In the genomic region with DNA sequence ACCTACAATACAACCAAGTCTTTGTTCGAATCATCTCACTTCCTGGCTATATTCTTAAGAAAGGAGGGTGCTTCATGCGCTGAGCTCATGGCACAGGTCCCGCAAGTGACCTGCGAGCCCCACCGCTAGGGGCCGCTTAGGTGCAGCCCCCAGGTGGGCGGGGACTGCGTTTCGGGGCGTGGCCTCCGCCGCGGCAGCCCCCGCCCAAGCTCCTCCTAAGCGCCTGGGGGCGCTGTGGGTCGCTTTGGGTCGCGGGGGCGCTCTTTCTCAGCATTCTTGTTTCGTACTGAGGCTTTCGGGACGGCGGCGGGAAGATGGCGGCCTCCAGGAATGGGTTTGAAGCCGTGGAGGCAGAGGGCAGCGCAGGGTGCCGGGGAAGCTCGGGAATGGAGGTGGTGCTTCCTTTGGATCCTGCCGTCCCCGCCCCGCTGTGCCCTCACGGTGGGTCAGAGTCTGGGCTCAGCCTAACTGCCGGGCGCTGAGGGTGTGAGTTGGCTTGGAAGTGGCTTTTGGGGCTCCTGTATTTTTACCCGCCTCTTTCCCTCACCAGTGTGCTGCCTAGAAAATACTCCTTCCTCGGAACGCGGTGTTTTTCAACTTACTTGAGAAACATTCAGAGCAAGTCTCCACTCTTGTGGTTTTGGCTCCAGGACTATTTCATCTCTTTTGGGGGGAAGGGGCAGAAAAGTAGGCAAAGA, we compare ENCODE assay signal across 8 cellular contexts. TPM values are rescaled to one million over a fixed set of nuclear protein-coding genes. Genes with fewer than 3 reads are reported as not detected.
DNase-seq lines count a peak whose midpoint lies in the region; ATAC-seq, FAIRE-seq and TF ChIP-seq lines count a peak whose summit lies in the region.

A gene with protein sequence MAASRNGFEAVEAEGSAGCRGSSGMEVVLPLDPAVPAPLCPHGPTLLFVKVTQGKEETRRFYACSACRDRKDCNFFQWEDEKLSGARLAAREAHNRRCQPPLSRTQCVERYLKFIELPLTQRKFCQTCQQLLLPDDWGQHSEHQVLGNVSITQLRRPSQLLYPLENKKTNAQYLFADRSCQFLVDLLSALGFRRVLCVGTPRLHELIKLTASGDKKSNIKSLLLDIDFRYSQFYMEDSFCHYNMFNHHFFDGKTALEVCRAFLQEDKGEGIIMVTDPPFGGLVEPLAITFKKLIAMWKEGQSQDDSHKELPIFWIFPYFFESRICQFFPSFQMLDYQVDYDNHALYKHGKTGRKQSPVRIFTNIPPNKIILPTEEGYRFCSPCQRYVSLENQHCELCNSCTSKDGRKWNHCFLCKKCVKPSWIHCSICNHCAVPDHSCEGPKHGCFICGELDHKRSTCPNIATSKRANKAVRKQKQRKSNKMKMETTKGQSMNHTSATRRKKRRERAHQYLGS (plus strand): TSS at position 279 of the 698 bp plus-strand sequence. CDS start 36 bp downstream, at position 315.

- H3K9me3 ChIP-seq in endocrine pancreas (ENCODE audit: control insufficient read depth, low read length) = no peaks in the 10 kb centered on the region

- DNase-seq in Calu3 = peak; percentile 83
- peak; percentile 78 for DNase-seq in HTR-8/SVneo (ENCODE audit: insufficient read length, low spot score)
- DNase-seq in NOMO-1 treated with DMSO at 0.1 percent for 48 hours (lab: John Stamatoyannopoulos, UW; ENCODE audit: unreplicated experiment) = peak; percentile 81
- peak; percentile 75 to 79 for DNase-seq in activated CD8-positive, alpha-beta memory T cell treated with anti-CD3 and anti-CD28 coated beads for 4 hours (ENCODE audit: low read depth in 2 of 2)
- peak; percentile 78 to 93 for DNase-seq in mesothelial cell of epicardium (ENCODE audit: low spot score in 2 of 2, unreplicated experiment in 2 of 2)
- peak; percentile 74 to 75 for DNase-seq in stimulated activated CD8-positive, alpha-beta memory T cell treated with anti-CD3 and anti-CD28 coated beads, Interleukin-15, amount 100 ng/mL, for 48 hours (ENCODE audit: low read depth in 2 of 2)

- H3K9ac ChIP-seq in endocrine pancreas (ENCODE audit: control insufficient read depth, insufficient read depth, low read length) = peak within 1 kb of the TSS; percentile 92

- H3K4me1 ChIP-seq in endocrine pancreas (ENCODE audit: control insufficient read depth, insufficient read depth, low read length) = no peaks in the 10 kb centered on the region

- intact Hi-C loops in Calu3 (cut with micrococcal nuclease; ENCODE audit: unreplicated experiment) = loop anchor here (5.0 kb wide), 1 partner anchor 45 kb away; no protein-coding TSS in a partner anchor

- CTCF ChIA-PET in Calu3 (lab: Charles Lee) = interaction anchor here (0.5 to 1.8 kb wide), 14 partner anchors 8 to 586 kb away, joined by 3 to 32 read pairs (median 4); a partner anchor contains a TSS

- peak; percentile 78 for ATAC-seq in GM21367 (IDR thresholded peaks at IDR 0.05; ENCODE audit: unreplicated experiment)

- peak; percentile 82 for TF ChIP-seq CTCF in Calu3 (IDR thresholded peaks at IDR 0.05; ENCODE audit: unreplicated experiment)
- peak; percentile 83 for TF ChIP-seq CTCF in mesothelial cell of epicardium (IDR thresholded peaks at IDR 0.05; ENCODE audit: unreplicated experiment)

- H3K9me3 Mint-ChIP-seq in Calu3 (ENCODE audit: low read depth, unreplicated experiment) = no peaks in the 10 kb centered on the region
- H3K9me3 Mint-ChIP-seq in mesothelial cell of epicardium = no peaks in the 10 kb centered on the region

- H3K4me3 ChIP-seq in endocrine pancreas (ENCODE audit: control insufficient read depth, insufficient read depth, low read length) = peak within 1 kb of the TSS; percentile 98

- H3K4me3 Mint-ChIP-seq in Calu3 (ENCODE audit: low read depth, unreplicated experiment) = peak within 1 kb of the TSS; percentile 97
- peak within 1 kb of the TSS; percentile 99 for H3K4me3 Mint-ChIP-seq in mesothelial cell of epicardium

- FAIRE-seq in HTR-8/SVneo (lab: Jason Lieb, UNC) = peak; percentile 57

- TSS peak; percentile 70 for BruUV-seq in Calu3 (replicated peaks; lab: Mats Ljungman, UMichigan)

- H3K27ac Mint-ChIP-seq in Calu3 (ENCODE audit: unreplicated experiment) (peak within 1 kb of the TSS; percentile 95), mesothelial cell of epicardium (peak within 1 kb of the TSS; percentile 100)

- H3K36me3 ChIP-seq in endocrine pancreas (ENCODE audit: control insufficient read depth, insufficient read depth, low read length) = no peaks in the 10 kb centered on the region

- H3K27me3 Mint-ChIP-seq in Calu3 (ENCODE audit: unreplicated experiment) (no peaks in the 10 kb centered on the region), mesothelial cell of epicardium (ENCODE audit: low read depth) (no peaks in the 10 kb centered on the region)

- no peaks in the 10 kb centered on the region for H3K27me3 ChIP-seq in endocrine pancreas (ENCODE audit: control insufficient read depth, insufficient read depth, low read length)

- H3K36me3 Mint-ChIP-seq in Calu3 (ENCODE audit: insufficient read depth, unreplicated experiment) (peaks cover 8% of the 10 kb centered on the region), mesothelial cell of epicardium (peaks cover 14% of the 10 kb centered on the region)

- peaks cover 9% of the 10 kb centered on the region for H3K4me1 Mint-ChIP-seq in Calu3 (ENCODE audit: low read depth, unreplicated experiment)
- peaks cover 19% of the 10 kb centered on the region for H3K4me1 Mint-ChIP-seq in mesothelial cell of epicardium

RNA-seq across cellular contexts. Expression of the gene that starts here (rescaled TPM):
- total RNA-seq in Calu3 (2022) (8.7 and 10.1 TPM in 2 replicates), mesothelial cell of epicardium (13.2 to 15.9 TPM (median 15.4 TPM) in 3 replicates)

Comparison
In these comparisons a context has a peak if more than half of its experiments do, and no peak if none do; other contexts are left out.
1. Peak in every context shown above with its lines: DNase-seq, ATAC-seq and H3K4me3 ChIP-seq.